In genomic region chr11:128389461-128389976, GRCh38 we compare ENCODE assay signal across 20 cellular contexts.
"Had no signal": no experiment of that assay in that cellular context is flagged by ENCODE, and none has a peak within 500 bp of the region (broad histone marks: within the 10 kb centered on the region; RNA-seq: fewer than 3 reads in every experiment).

No MANE protein-coding gene starts in this region.

- H3K9me3 ChIP-seq: psoas muscle, sigmoid colon, thoracic aorta, upper lobe of right lung had no signal

- H3K27me3 Mint-ChIP-seq: activated CD4-positive, alpha-beta T cell treated with anti-CD3 and anti-CD28 coated beads, Interleukin-2, amount 10 ng/mL, durations not matched to agents 7 days and 5 days; effector memory CD8-positive, alpha-beta T cell; stimulated activated naive B cell treated with anti-CD40 and anti-IgM and Interleukin-4, amounts not matched to agents 10 μg/mL and 1 μg/mL and 100 μg/mL, for 72 hours had no signal

- H3K4me3 ChIP-seq: lung, psoas muscle, sigmoid colon, thoracic aorta, upper lobe of right lung had no signal

- ATAC-seq: activated CD4-positive, CD25-positive, alpha-beta regulatory T cell treated with anti-CD3 and anti-CD28 coated beads, Interleukin-2, amount 50 U/mL, for 24 hours; effector memory CD8-positive, alpha-beta T cell; psoas muscle; stimulated activated naive B cell treated with anti-CD40 and anti-IgM and Interleukin-4, amounts not matched to agents 10 μg/mL and 1 μg/mL and 100 μg/mL, for 72 hours; upper lobe of right lung had no signal

- H3K27ac Mint-ChIP-seq: activated CD4-positive, alpha-beta T cell treated with anti-CD3 and anti-CD28 coated beads, Interleukin-2, amount 10 ng/mL, durations not matched to agents 7 days and 5 days; dendritic cell treated with granulocyte-macrophage colony-stimulating factor and Interleukin-4, amounts not matched to agents 40 ng/mL and 50 ng/mL, for 4 days; effector memory CD8-positive, alpha-beta T cell; stimulated activated naive B cell treated with anti-CD40 and anti-IgM and Interleukin-4, amounts not matched to agents 10 μg/mL and 1 μg/mL and 100 μg/mL, for 72 hours had no signal

- H3K36me3 ChIP-seq: brain microvascular endothelial cell, sigmoid colon, thoracic aorta, upper lobe of right lung had no signal

- H3K27me3 ChIP-seq: brain microvascular endothelial cell, sigmoid colon, upper lobe of right lung had no signal

- H3K4me3 Mint-ChIP-seq: activated CD4-positive, alpha-beta T cell treated with anti-CD3 and anti-CD28 coated beads, Interleukin-2, amount 10 ng/mL, durations not matched to agents 7 days and 5 days; dendritic cell treated with granulocyte-macrophage colony-stimulating factor and Interleukin-4, amounts not matched to agents 40 ng/mL and 50 ng/mL, for 4 days; effector memory CD8-positive, alpha-beta T cell; stimulated activated naive B cell treated with anti-CD40 and anti-IgM and Interleukin-4, amounts not matched to agents 10 μg/mL and 1 μg/mL and 100 μg/mL, for 72 hours had no signal

- H3K4me1 ChIP-seq: psoas muscle, upper lobe of right lung had no signal

- DNase-seq: activated CD4-positive, alpha-beta T cell treated with anti-CD3 and anti-CD28 coated beads, Interleukin-2, amount 10 ng/mL, durations not matched to agents 7 days and 5 days; activated CD8-positive, alpha-beta memory T cell treated with anti-CD3 and anti-CD28 coated beads, Interleukin-2, amount 50 U/mL, for 48 hours; activated effector memory CD4-positive, alpha-beta T cell treated with Interleukin-2 at 50 U/mL for 16 hours; activated naive CD4-positive, alpha-beta T cell treated with anti-CD3 and anti-CD28 coated beads, Interleukin-2, amount 50 U/mL, for 16 hours; activated T-cell treated with anti-CD3 and anti-CD28 coated beads, Interleukin-2, amount 50 U/mL, for 48 hours; aorta; brain microvascular endothelial cell; effector memory CD8-positive, alpha-beta T cell; foreskin fibroblast; hippocampal formation; midbrain; sigmoid colon; stimulated activated CD4-positive, alpha-beta T cell treated with anti-CD3 and anti-CD28 coated beads, Interleukin-4, amount 100 ng/mL, for 24 hours; stimulated activated naive B cell treated with anti-CD40 and anti-IgM and Interleukin-4, amounts not matched to agents 10 μg/mL and 1 μg/mL and 100 μg/mL, for 72 hours; upper lobe of right lung had no signal

- H3K9me3 Mint-ChIP-seq: dendritic cell treated with granulocyte-macrophage colony-stimulating factor and Interleukin-4, amounts not matched to agents 40 ng/mL and 50 ng/mL, for 4 days; effector memory CD8-positive, alpha-beta T cell; stimulated activated naive B cell treated with anti-CD40 and anti-IgM and Interleukin-4, amounts not matched to agents 10 μg/mL and 1 μg/mL and 100 μg/mL, for 72 hours had no signal

- H3K27ac ChIP-seq: brain microvascular endothelial cell, psoas muscle, thoracic aorta, upper lobe of right lung had no signal

- H3K36me3 Mint-ChIP-seq: stimulated activated naive B cell treated with anti-CD40 and anti-IgM and Interleukin-4, amounts not matched to agents 10 μg/mL and 1 μg/mL and 100 μg/mL, for 72 hours had no signal
